16 cellular contexts compared by ENCODE assay signal in the genomic region with DNA sequence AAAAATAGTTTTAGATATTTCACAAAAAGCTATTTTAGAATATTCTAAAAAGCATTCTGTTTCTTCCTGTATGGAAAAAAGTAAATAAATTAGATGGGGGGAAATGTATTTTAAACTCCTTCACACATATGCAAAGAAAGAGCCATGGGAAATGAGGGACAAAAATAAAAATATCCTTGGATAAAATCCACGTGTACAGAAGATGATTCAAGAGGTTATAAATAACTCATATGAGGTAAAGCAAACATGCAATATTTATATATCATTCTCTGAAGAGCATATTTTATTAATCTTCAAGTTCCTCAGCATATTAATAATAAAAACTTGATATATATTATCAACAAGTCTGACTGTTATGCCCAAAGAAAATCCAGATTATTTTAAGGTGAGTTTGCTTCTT.
"Had no signal": no experiment of that assay in that cellular context is flagged by ENCODE, and none has a peak within 500 bp of the region (broad histone marks: within the 10 kb centered on the region; RNA-seq: fewer than 3 reads in every experiment).

No MANE protein-coding gene starts in this region.

- H3K27me3 ChIP-seq: esophagus muscularis mucosa, gastroesophageal sphincter, hepatocyte, right lobe of liver, stomach had no signal

- H3K79me2 ChIP-seq: hepatocyte had no signal

- H3K4me2 ChIP-seq: hepatocyte had no signal

- H3K9me3 ChIP-seq: esophagus muscularis mucosa, gastroesophageal sphincter, right lobe of liver, stomach had no signal

- DNase-seq: effector memory CD8-positive, alpha-beta T cell; glutamatergic neuron; left colon; mammary epithelial cell; naive thymus-derived CD8-positive, alpha-beta T cell; right lobe of liver; stimulated activated CD4-positive, alpha-beta T cell treated with anti-CD3 and anti-CD28 coated beads, Interleukin-12 subunit alpha, Interleukin-12 subunit beta, amount 100 ng/mL, for 4 hours; stimulated activated naive CD4-positive, alpha-beta T cell; stomach; substantia nigra; trophoblast cell had no signal

- H3K27ac ChIP-seq: epithelial cell of prostate, esophagus muscularis mucosa, gastroesophageal sphincter, right lobe of liver, skin epidermis had no signal

- ATAC-seq: effector memory CD8-positive, alpha-beta T cell; gastroesophageal sphincter; left colon; naive thymus-derived CD8-positive, alpha-beta T cell; right lobe of liver had no signal

- H3K4me1 ChIP-seq: gastroesophageal sphincter had no signal

- H3K4me3 ChIP-seq: esophagus muscularis mucosa, gastroesophageal sphincter, hepatocyte, right lobe of liver, skin epidermis, stomach had no signal

- H2AFZ ChIP-seq: hepatocyte had no signal
